ENCODE assay signal across 8 cellular contexts in genomic region chr5:107476783-107477182, GRCh38.
DNase-seq lines count a peak whose midpoint lies in the region; ATAC-seq, FAIRE-seq and TF ChIP-seq lines count a peak whose summit lies in the region.

No MANE protein-coding gene starts in this region.

- POLR2A ChIA-PET in GM10248 (lab: Yijun Ruan, JAX) (interaction anchor here (0.9 to 1.0 kb wide), 2 partner anchors 8 to 81 kb away, joined by 3 to 4 read pairs; no protein-coding TSS in a partner anchor), GM12878 (lab: Charles Lee) (interaction anchor here (0.7 to 1.5 kb wide), 7 partner anchors 8 to 89 kb away, joined by 3 to 6 read pairs (median 3); no protein-coding TSS in a partner anchor)

- DNase-seq in GM10248 (ENCODE audit: extremely low spot score) (peak; percentile 37), GM12878 (ENCODE audit: low read depth, low spot score) (peak; percentile 80), pancreas (no peak), retina (no peak), vagina (ENCODE audit: extremely low spot score in 2 of 2) (no peak)
- DNase-seq in stimulated activated CD4-positive, alpha-beta T cell treated with anti-CD3 and anti-CD28 coated beads, Interleukin-12 subunit alpha, Interleukin-12 subunit beta, amount 100 ng/mL, for 4 hours, result no peak

- no peak overlapping the region for H3K9ac ChIP-seq in GM12878 (ENCODE audit: control insufficient read depth, insufficient read depth, low read length)

- H3K27ac ChIP-seq in GM12878 (ENCODE audit: control insufficient read depth, insufficient read depth) (peak overlapping the region; percentile 50), pancreas (no peak overlapping the region), vagina (no peak overlapping the region)

- no TSS peak for BruUV-seq in GM12878 (replicated peaks; lab: Mats Ljungman, UMichigan)

- peak overlapping the region; percentile 0; the same call in 1 of the 2 replicates for H3K4me2 ChIP-seq in GM12878 (ENCODE audit: control insufficient read depth, insufficient read depth)

- in situ Hi-C loops in GM12878 (cut with MboI), result no loop called here

- RAD21 ChIA-PET in GM12878 (lab: Charles Lee; ENCODE audit: unreplicated experiment), result interaction anchor here (0.6 to 5.4 kb wide), 20 partner anchors 12 to 335 kb away, joined by 3 to 40 read pairs (median 4); no protein-coding TSS in a partner anchor

- SMC1A ChIA-PET in GM12878 (lab: Charles Lee; ENCODE audit: uncharacterized antibody, unreplicated experiment), result interaction anchor here (0.5 to 4.6 kb wide), 34 partner anchors 9 to 197 kb away, joined by 3 to 53 read pairs (median 5); no protein-coding TSS in a partner anchor

- ATAC-seq in GM19467 (IDR thresholded peaks at IDR 0.05; ENCODE audit: unreplicated experiment) (peak; percentile 93), HG03457 (IDR thresholded peaks at IDR 0.05; ENCODE audit: unreplicated experiment) (peak; percentile 85), GM12878 (peak; percentile 90), pancreas (peak in 3 of 4 donors; percentile 50 to 66 (median 57))

- H3K9me3 ChIP-seq in GM12878 (replicated peaks; ENCODE audit: control insufficient read depth, insufficient read depth, low read length) (no peaks in the 10 kb centered on the region), pancreas (no peaks in the 10 kb centered on the region), vagina (no peaks in the 10 kb centered on the region)

- CTCF ChIA-PET in GM10248 (lab: Yijun Ruan, JAX) (interaction anchor here (0.9 to 1.9 kb wide), 9 partner anchors 9 to 96 kb away, joined by 3 to 11 read pairs (median 4); no protein-coding TSS in a partner anchor), GM12878 (lab: Yijun Ruan, JAX) (interaction anchor here (0.8 to 1.7 kb wide), 12 partner anchors 9 to 228 kb away, joined by 3 to 17 read pairs (median 4); no protein-coding TSS in a partner anchor)

- TF ChIP-seq POLR2A in GM12878 (IDR thresholded peaks at IDR 0.05; ENCODE audit: low read depth, low read length) (no peak), vagina (IDR thresholded peaks at IDR 0.05) (no peak)

- H2AFZ ChIP-seq in GM12878 (ENCODE audit: control insufficient read depth, low read depth, low read length), result no peak overlapping the region

- H3K79me2 ChIP-seq in GM12878 (ENCODE audit: control insufficient read depth, insufficient read depth, low read length), result peaks cover 2% of the 10 kb centered on the region

- FAIRE-seq in GM12878 (lab: Jason Lieb, UNC) (peak; percentile 91), pancreas (lab: Jason Lieb, UNC) (no peak)

- 0 out of 2 replicates have a peak, but pooled peaks have one; percentile 4 for TF ChIP-seq RAD21 in GM12878 (IDR thresholded peaks at IDR 0.05; ENCODE audit: insufficient read depth, low read depth, low read length)

- peak; percentile 83 to 99 for TF ChIP-seq EP300 in GM12878 (IDR thresholded peaks at IDR 0.05; ENCODE audit: borderline replicate concordance in 1 of 2, control insufficient read depth in 1 of 2, low read depth in 2 of 2, low read length in 2 of 2)

- H3K27me3 ChIP-seq in GM12878 (replicated peaks in 1 of 2; ENCODE audit: control insufficient read depth in 2 of 2, insufficient read depth in 2 of 2, low read length in 1 of 2), result no peaks in the 10 kb centered on the region; a peak in 1 of 4 replicates
- no peaks in the 10 kb centered on the region for H3K27me3 ChIP-seq in pancreas
- H3K27me3 ChIP-seq in vagina, result no peaks in the 10 kb centered on the region

- H4K20me1 ChIP-seq in GM12878 (ENCODE audit: control insufficient read depth, insufficient read depth), result no peaks in the 10 kb centered on the region

- H3K4me3 ChIP-seq in GM12878 (no peak overlapping the region), pancreas (no peak overlapping the region), vagina (no peak overlapping the region)

- H3K36me3 ChIP-seq in GM12878 (ENCODE audit: control insufficient read depth in 2 of 2, insufficient read depth in 2 of 2, low read length in 1 of 2) (no peaks in the 10 kb centered on the region), pancreas (no peaks in the 10 kb centered on the region), vagina (no peaks in the 10 kb centered on the region)

- 0% methylated on average over 1 of the region's 1 CpG for WGBS in GM12878 (ENCODE audit: insufficient coverage, insufficient replicate concordance, low lambda C conversion rate, missing lambda C conversion rate)
- 40 to 58% methylated on average over 1 of the region's 1 CpG for WGBS in pancreas, 2 donors

- TF ChIP-seq CTCF in GM10248 (IDR thresholded peaks at IDR 0.05; ENCODE audit: control extremely low read depth, extremely low read depth, low read depth, missing control alignments) (no peak), GM12878 (IDR thresholded peaks at IDR 0.05 in 2 of 3, conservative IDR thresholded peaks at IDR 0.05 in 1 of 3; ENCODE audit: control insufficient read depth in 2 of 3, extremely low read depth in 1 of 3, insufficient read depth in 1 of 3, low read depth in 3 of 3, low read length in 3 of 3) (no peak), pancreas (IDR thresholded peaks at IDR 0.05) (no peak), vagina (IDR thresholded peaks at IDR 0.05) (no peak)

- intact Hi-C loops in GM12878 (cut with micrococcal nuclease; ENCODE audit: unreplicated experiment) (loop anchor here (1.0 to 5.0 kb wide), 3 partner anchors 94 to 196 kb away; partner anchors contain the start of gene EFNA5), pancreas (cut with DNase I) (no loop called here), vagina (cut with DNase I) (no loop called here)

- H3K4me1 ChIP-seq in GM12878 (ENCODE audit: control insufficient read depth, insufficient read depth, low read length) (peaks cover 23% of the 10 kb centered on the region), pancreas (peaks cover 0 to 11% (median 0%) of the 10 kb centered on the region in 3 donors), vagina (peaks cover 36% of the 10 kb centered on the region)

TF ChIP-seq in GM12878, 131 proteins besides CTCF, POLR2A, EP300 and RAD21 (continues in another document):
- TF ChIP-seq ATF2 (IDR thresholded peaks at IDR 0.05; ENCODE audit: low read length) (peak; percentile 90), ZBTB40 (IDR thresholded peaks at IDR 0.05; ENCODE audit: borderline replicate concordance) (no peak; the same call in 1 of the 2 replicates), ELK1 (IDR thresholded peaks at IDR 0.05; ENCODE audit: low read depth, low read length) (0 out of 2 replicates have a peak, but pooled peaks have one; percentile 31), FOS (IDR thresholded peaks at IDR 0.05; ENCODE audit: borderline replicate concordance, extremely low read depth, insufficient read length) (no peak), CREB1 (IDR thresholded peaks at IDR 0.05; ENCODE audit: low read depth) (peak; percentile 66; the same call in 1 of the 2 replicates), RUNX3 (IDR thresholded peaks at IDR 0.05; ENCODE audit: low read length) (peak; percentile 84), ZNF217 (IDR thresholded peaks at IDR 0.05) (peak; percentile 74; the same call in 1 of the 2 replicates), NFYA (IDR thresholded peaks at IDR 0.05; ENCODE audit: borderline replicate concordance, low read depth, low read length) (no peak), SIX5 (IDR thresholded peaks at IDR 0.05; ENCODE audit: low read depth, low read length, severe bottlenecking) (peak; percentile 7), IKZF1 (conservative IDR thresholded peaks at IDR 0.05) (peak; percentile 64; the same call in 1 of the 2 replicates)

Comparison
In these comparisons a context has a peak if more than half of its experiments do, and no peak if none do; other contexts are left out.
1. DNase-seq: peak in GM10248 (single experiment) and GM12878 (single experiment); none in pancreas (0 of 6), retina (single experiment), stimulated activated CD4-positive, alpha-beta T cell treated with anti-CD3 and anti-CD28 coated beads, Interleukin-12 subunit alpha, Interleukin-12 subunit beta, amount 100 ng/mL, for 4 hours (single experiment) and vagina (0 of 2).
2. Peak in every context shown above with its lines, with median percentiles within 50 percentile points of each other: ATAC-seq.